Comparison of ENCODE assay signal across 8 cellular contexts in genomic region chr19:40190891-40191835, GRCh38. TPM values are rescaled to one million over a fixed set of nuclear protein-coding genes. Genes with fewer than 3 reads are reported as not detected.
DNase-seq lines count a peak whose midpoint lies in the region; TF ChIP-seq lines count a peak whose summit lies in the region.

Gene MAP3K10 (plus strand): TSS chr19:40191426. CDS start chr19:40192032, 606 bp downstream.

- H3F3A ChIP-seq in MM.1S (ENCODE audit: insufficient read depth, low read length): peaks cover 16% of the 10 kb centered on the region; the same call in 1 of the 2 replicates

- intact Hi-C loops in left ventricle myocardium inferior (cut with micrococcal nuclease) (no loop called here), prostate gland (cut with DNase I) (no loop called here)

- H3K9me3 ChIP-seq in MM.1S (replicated peaks; ENCODE audit: insufficient read depth, low read length) (no peaks in the 10 kb centered on the region), left ventricle myocardium inferior (replicated peaks) (no peaks in the 10 kb centered on the region), prostate gland (no peaks in the 10 kb centered on the region)

- H3K27ac ChIP-seq in MM.1S (ENCODE audit: low read length) (peak within 1 kb of the TSS; percentile 84; the same call in 1 of the 2 replicates), adipose tissue (ENCODE audit: low read depth, low read length) (peak within 1 kb of the TSS; percentile 87), left ventricle myocardium inferior (replicated peaks) (peak within 1 kb of the TSS; percentile 95), prostate gland (peak within 1 kb of the TSS; percentile 93), urinary bladder (ENCODE audit: low read depth) (peak within 1 kb of the TSS; percentile 92)

- H3K9ac ChIP-seq in MM.1S (ENCODE audit: low read length): peak within 1 kb of the TSS; percentile 95

- H4K20me1 ChIP-seq in MM.1S (ENCODE audit: insufficient read depth, low read length): no peaks in the 10 kb centered on the region

- peak within 1 kb of the TSS; percentile 97 for H3K4me2 ChIP-seq in MM.1S (ENCODE audit: low read depth, low read length)

- H3K36me3 ChIP-seq in H7 (replicated peaks; ENCODE audit: control insufficient read depth, insufficient read depth, low read length) (no peaks in the 10 kb centered on the region), MM.1S (replicated peaks; ENCODE audit: insufficient read depth, low read length) (no peaks in the 10 kb centered on the region), left ventricle myocardium inferior (no peaks in the 10 kb centered on the region), prostate gland (no peaks in the 10 kb centered on the region), urinary bladder (ENCODE audit: insufficient read depth) (no peaks in the 10 kb centered on the region)

- no peaks in the 10 kb centered on the region for H3K9me2 ChIP-seq in MM.1S (replicated peaks; ENCODE audit: insufficient read depth, low read length)

- H3K79me2 ChIP-seq in MM.1S (ENCODE audit: low read length): no peaks in the 10 kb centered on the region; the same call in 1 of the 2 replicates

- no peak for TF ChIP-seq CTCF in MM.1S (IDR thresholded peaks at IDR 0.05; ENCODE audit: low read length)
- TF ChIP-seq CTCF in left ventricle myocardium inferior (IDR thresholded peaks at IDR 0.05; ENCODE audit: borderline replicate concordance): no peak
- peak in 1 of 4 experiments; percentile 16 for TF ChIP-seq CTCF in prostate gland (IDR thresholded peaks at IDR 0.05)

- H3K27me3 ChIP-seq in H7 (ENCODE audit: control insufficient read depth, insufficient read depth, low read length): 0 out of 2 replicates have a peak, but pooled peaks cover 1% of the 10 kb centered on the region
- H3K27me3 ChIP-seq in MM.1S (replicated peaks; ENCODE audit: insufficient read depth, low read length): no peaks in the 10 kb centered on the region
- no peaks in the 10 kb centered on the region for H3K27me3 ChIP-seq in left ventricle myocardium inferior (ENCODE audit: low read depth)
- no peaks in the 10 kb centered on the region for H3K27me3 ChIP-seq in prostate gland (replicated peaks; ENCODE audit: insufficient read depth)

- DNase-seq in GM04503 (ENCODE audit: low read depth): peak; percentile 31
- DNase-seq in H7: peak; percentile 96
- peak; percentile 78 for DNase-seq in MM.1S
- peak; percentile 56 for DNase-seq in T follicular helper cell (ENCODE audit: low read depth)
- DNase-seq in left ventricle myocardium inferior: peak; percentile 80
- DNase-seq in prostate gland (ENCODE audit: low spot score): peak; percentile 51

- 0 out of 2 replicates have a peak, but pooled peaks cover 8% of the 10 kb centered on the region for H3K4me1 ChIP-seq in MM.1S (ENCODE audit: low read length)
- H3K4me1 ChIP-seq in left ventricle myocardium inferior: peaks cover 31% of the 10 kb centered on the region
- peaks cover 8% of the 10 kb centered on the region for H3K4me1 ChIP-seq in prostate gland (replicated peaks)
- H3K4me1 ChIP-seq in urinary bladder (ENCODE audit: insufficient read depth): no peaks in the 10 kb centered on the region

- TF ChIP-seq POLR2A in prostate gland (IDR thresholded peaks at IDR 0.05): peak; percentile 3

- H3K4me3 ChIP-seq in H7 (ENCODE audit: insufficient read depth, low read depth, low read length) (peak within 1 kb of the TSS; percentile 96), MM.1S (ENCODE audit: low read length) (peak within 1 kb of the TSS; percentile 100), left ventricle myocardium inferior (peak within 1 kb of the TSS; percentile 96), prostate gland (peak within 1 kb of the TSS; percentile 99), urinary bladder (ENCODE audit: low read depth, low read length) (peak within 1 kb of the TSS; percentile 99)

- peak within 1 kb of the TSS; percentile 100 for H2AFZ ChIP-seq in MM.1S (ENCODE audit: low read length)

- WGBS in adipose tissue, 3 donors: 0 to 1% (median 0%) methylated on average over 79 to 115 of the region's 116 CpGs
- WGBS in prostate gland: 1% methylated on average over 41 of the region's 116 CpGs
- under 1% methylated on average over 116 of the region's 116 CpGs for WGBS in urinary bladder

RNA-seq across cellular contexts. Expression of gene MAP3K10, which starts in this region (rescaled TPM):
- total RNA-seq in H7 (2014; rRNA removed; shearing (Covaris generic)): 16.7 and 24.5 TPM in 2 replicates
- polyA plus RNA-seq in adipose tissue (10 to 100 TPM in 2 of 3 donors, 1 to 10 TPM in 1; 4.7 to 13.3 (median 12.2) TPM), urinary bladder (11.9 TPM)
- total RNA-seq in left ventricle myocardium inferior (17.1 TPM), prostate gland (10 to 100 TPM; 10.5 to 23.8 TPM), urinary bladder (4.1 TPM)

Comparison
In these comparisons a context has a peak if more than half of its experiments do, and no peak if none do; other contexts are left out.
1. Peak in every context shown above with its lines: DNase-seq, H3K4me3 ChIP-seq and H3K27ac ChIP-seq.
2. DNase-seq: peak in every context shown above with its lines; median percentile 96 in H7; 80 in left ventricle myocardium inferior; 78 in MM.1S; 56 in T follicular helper cell; 51 in prostate gland; 31 in GM04503.